1 cellular context compared by ENCODE assay signal in the genomic region with DNA sequence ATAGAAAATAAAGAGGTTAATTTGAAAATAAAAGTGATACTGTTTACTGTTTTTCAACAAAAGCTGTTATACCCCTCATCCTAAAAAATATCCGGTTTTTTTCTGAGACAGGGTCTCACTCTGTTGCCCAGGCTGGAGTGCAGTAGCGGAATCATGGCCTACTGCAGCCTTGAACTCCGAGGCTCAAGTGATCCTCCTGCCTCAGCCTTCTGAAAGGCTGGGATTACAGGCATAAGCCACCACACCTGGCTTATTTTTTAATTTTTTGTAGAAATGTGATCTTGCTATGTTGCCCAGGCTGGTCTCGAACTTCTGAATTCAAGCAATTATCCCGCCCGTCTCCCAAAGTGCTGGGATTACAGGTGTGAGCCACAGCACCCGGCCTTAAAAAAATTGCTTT.
TF ChIP-seq lines count a peak whose summit lies in the region.

No MANE protein-coding gene starts in this region.

TF ChIP-seq in HepG2, 621 proteins besides CTCF, POLR2A, EP300 and RAD21:
- no peak for TF ChIP-seq NPAS2 (CRISPR knock-in tag; IDR thresholded peaks at IDR 0.05; ENCODE audit: borderline replicate concordance)
- TF ChIP-seq ZNF777 (CRISPR knock-in tag; IDR thresholded peaks at IDR 0.05) = no peak
- no peak for TF ChIP-seq SIN3B (IDR thresholded peaks at IDR 0.05; ENCODE audit: low read length)
- TF ChIP-seq ZNF224 (CRISPR knock-in tag; IDR thresholded peaks at IDR 0.05) = no peak
- TF ChIP-seq, protein P1, sequence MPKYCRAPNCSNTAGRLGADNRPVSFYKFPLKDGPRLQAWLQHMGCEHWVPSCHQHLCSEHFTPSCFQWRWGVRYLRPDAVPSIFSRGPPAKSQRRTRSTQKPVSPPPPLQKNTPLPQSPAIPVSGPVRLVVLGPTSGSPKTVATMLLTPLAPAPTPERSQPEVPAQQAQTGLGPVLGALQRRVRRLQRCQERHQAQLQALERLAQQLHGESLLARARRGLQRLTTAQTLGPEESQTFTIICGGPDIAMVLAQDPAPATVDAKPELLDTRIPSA (CRISPR knock-in tag; IDR thresholded peaks at IDR 0.05; ENCODE audit: borderline replicate concordance) = no peak
- no peak for TF ChIP-seq ZNF253 (CRISPR knock-in tag; IDR thresholded peaks at IDR 0.05; ENCODE audit: borderline replicate concordance)
- no peak for TF ChIP-seq MTF1 (CRISPR knock-in tag; IDR thresholded peaks at IDR 0.05)
- no peak for TF ChIP-seq SRSF4 (IDR thresholded peaks at IDR 0.05; ENCODE audit: low read depth, low read length, poor library complexity, severe bottlenecking)
- TF ChIP-seq ZNF292 (CRISPR knock-in tag; IDR thresholded peaks at IDR 0.05; ENCODE audit: borderline replicate concordance, low read depth) = no peak
- TF ChIP-seq, protein P2, sequence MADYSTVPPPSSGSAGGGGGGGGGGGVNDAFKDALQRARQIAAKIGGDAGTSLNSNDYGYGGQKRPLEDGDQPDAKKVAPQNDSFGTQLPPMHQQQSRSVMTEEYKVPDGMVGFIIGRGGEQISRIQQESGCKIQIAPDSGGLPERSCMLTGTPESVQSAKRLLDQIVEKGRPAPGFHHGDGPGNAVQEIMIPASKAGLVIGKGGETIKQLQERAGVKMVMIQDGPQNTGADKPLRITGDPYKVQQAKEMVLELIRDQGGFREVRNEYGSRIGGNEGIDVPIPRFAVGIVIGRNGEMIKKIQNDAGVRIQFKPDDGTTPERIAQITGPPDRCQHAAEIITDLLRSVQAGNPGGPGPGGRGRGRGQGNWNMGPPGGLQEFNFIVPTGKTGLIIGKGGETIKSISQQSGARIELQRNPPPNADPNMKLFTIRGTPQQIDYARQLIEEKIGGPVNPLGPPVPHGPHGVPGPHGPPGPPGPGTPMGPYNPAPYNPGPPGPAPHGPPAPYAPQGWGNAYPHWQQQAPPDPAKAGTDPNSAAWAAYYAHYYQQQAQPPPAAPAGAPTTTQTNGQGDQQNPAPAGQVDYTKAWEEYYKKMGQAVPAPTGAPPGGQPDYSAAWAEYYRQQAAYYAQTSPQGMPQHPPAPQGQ (CRISPR knock-in tag; IDR thresholded peaks at IDR 0.05; ENCODE audit: borderline replicate concordance) = no peak
